In the genomic region with DNA sequence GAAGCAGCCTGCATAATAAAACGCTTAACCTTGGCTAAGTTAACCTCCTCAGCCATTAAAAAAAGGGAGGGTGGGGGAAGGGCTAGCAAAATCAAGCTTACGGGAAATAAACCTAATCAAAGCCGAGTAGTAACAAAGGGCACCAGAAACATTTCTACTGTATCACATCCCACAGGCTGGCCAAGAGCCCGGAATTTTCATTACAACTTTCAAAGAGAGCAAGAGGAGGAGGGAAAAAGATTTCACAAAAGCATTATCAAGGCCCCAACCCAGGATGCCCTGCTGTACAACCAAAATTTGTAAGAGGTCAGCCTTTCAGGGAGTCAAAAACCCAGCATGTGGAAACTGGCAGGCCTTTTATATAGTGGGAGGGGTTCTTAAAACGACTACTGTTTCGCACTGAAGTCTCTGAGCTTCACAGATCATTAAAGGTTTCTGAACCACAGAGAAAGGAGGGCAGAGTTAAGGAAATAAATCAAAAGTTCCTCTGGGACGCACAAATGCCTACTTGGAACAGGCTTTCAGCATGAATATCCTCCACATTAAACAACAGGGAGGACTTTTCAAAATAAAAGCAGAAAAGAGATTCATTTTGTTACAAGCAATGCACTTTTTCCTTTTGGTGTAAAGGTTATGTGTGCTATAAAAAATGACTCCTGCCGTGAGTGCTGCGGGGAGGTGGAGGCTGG, we compare ENCODE assay signal across 1 cellular context.
TF ChIP-seq lines count a peak whose summit lies in the region.

No MANE protein-coding gene starts in this region.

TF ChIP-seq in HCT116, 20 proteins besides CTCF, POLR2A, EP300 and RAD21 (continued from another document):
- TF ChIP-seq YY1 (IDR thresholded peaks at IDR 0.05; ENCODE audit: extremely low read depth, insufficient replicate concordance, low read depth, low read length), result no peak
- no peak for TF ChIP-seq ZNF274 (IDR thresholded peaks at IDR 0.05; ENCODE audit: low read depth, low read length)
- TF ChIP-seq, protein P1, sequence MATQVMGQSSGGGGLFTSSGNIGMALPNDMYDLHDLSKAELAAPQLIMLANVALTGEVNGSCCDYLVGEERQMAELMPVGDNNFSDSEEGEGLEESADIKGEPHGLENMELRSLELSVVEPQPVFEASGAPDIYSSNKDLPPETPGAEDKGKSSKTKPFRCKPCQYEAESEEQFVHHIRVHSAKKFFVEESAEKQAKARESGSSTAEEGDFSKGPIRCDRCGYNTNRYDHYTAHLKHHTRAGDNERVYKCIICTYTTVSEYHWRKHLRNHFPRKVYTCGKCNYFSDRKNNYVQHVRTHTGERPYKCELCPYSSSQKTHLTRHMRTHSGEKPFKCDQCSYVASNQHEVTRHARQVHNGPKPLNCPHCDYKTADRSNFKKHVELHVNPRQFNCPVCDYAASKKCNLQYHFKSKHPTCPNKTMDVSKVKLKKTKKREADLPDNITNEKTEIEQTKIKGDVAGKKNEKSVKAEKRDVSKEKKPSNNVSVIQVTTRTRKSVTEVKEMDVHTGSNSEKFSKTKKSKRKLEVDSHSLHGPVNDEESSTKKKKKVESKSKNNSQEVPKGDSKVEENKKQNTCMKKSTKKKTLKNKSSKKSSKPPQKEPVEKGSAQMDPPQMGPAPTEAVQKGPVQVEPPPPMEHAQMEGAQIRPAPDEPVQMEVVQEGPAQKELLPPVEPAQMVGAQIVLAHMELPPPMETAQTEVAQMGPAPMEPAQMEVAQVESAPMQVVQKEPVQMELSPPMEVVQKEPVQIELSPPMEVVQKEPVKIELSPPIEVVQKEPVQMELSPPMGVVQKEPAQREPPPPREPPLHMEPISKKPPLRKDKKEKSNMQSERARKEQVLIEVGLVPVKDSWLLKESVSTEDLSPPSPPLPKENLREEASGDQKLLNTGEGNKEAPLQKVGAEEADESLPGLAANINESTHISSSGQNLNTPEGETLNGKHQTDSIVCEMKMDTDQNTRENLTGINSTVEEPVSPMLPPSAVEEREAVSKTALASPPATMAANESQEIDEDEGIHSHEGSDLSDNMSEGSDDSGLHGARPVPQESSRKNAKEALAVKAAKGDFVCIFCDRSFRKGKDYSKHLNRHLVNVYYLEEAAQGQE (IDR thresholded peaks at IDR 0.05; ENCODE audit: low read depth), result no peak
- TF ChIP-seq FOSL1 (IDR thresholded peaks at IDR 0.05; ENCODE audit: low read depth), result no peak
